Comparison of ENCODE assay signal across 8 cellular contexts in genomic region chr1:175192111-175192629, GRCh38. TPM values are rescaled to one million over a fixed set of nuclear protein-coding genes. Genes with fewer than 3 reads are reported as not detected.
A peak's percentile ranks its signal among the peaks of the same experiment; 100 is the strongest.
DNase-seq lines count a peak whose midpoint lies in the region; ATAC-seq, FAIRE-seq and TF ChIP-seq lines count a peak whose summit lies in the region.

No MANE protein-coding gene starts in this region.

- H3K27me3 ChIP-seq in H7 (ENCODE audit: control insufficient read depth, insufficient read depth, low read length) (peaks cover 28% of the 10 kb centered on the region), PC-9 (ENCODE audit: insufficient read depth, low read depth) (no peaks in the 10 kb centered on the region), iPS-15b (ENCODE audit: control insufficient read depth, insufficient read depth, low read length) (peaks cover 28% of the 10 kb centered on the region), gastrocnemius medialis (no peaks in the 10 kb centered on the region)

- peak overlapping the region; percentile 95 for H2AFZ ChIP-seq in PC-9

- peaks cover 20% of the 10 kb centered on the region for H3F3A ChIP-seq in PC-9 (ENCODE audit: insufficient read depth, low read depth)

- H3K27ac ChIP-seq in PC-9: peak overlapping the region; percentile 77
- H3K27ac ChIP-seq in gastrocnemius medialis: peak overlapping the region; percentile 86 to 95 (median 91)

- FAIRE-seq in GM12892 (lab: Jason Lieb, UNC): no peak

- POLR2A ChIA-PET in PC-9 (lab: Charles Lee; ENCODE audit: unreplicated experiment): interaction anchor here (0.6 kb wide), 2 partner anchors 29 to 30 kb away, joined by 4 to 7 read pairs; no protein-coding TSS in a partner anchor

- peak; percentile 38 for DNase-seq in AG20443 (ENCODE audit: low spot score)
- DNase-seq in H7: peak; percentile 69
- DNase-seq in PC-9: peak; percentile 55 to 56
- peak; percentile 46 for DNase-seq in astrocyte of the hippocampus (ENCODE audit: low read depth, low spot score)
- DNase-seq in gastrocnemius medialis: peak; percentile 41 to 61
- no peak for DNase-seq in GM12892 (ENCODE audit: insufficient read length)
- DNase-seq in NK-92 treated with Interleukin-12 subunit alpha and Interleukin-12 subunit beta, amount 100 ng/mL, for 24 hours (lab: John Stamatoyannopoulos, UW): no peak

- TF ChIP-seq POLR2A in gastrocnemius medialis (IDR thresholded peaks at IDR 0.05): no peak
- TF ChIP-seq POLR2A in GM12892 (IDR thresholded peaks at IDR 0.05; ENCODE audit: low read depth, low read length): no peak

- TSS peak; percentile 82 for BruUV-seq in PC-9 (replicated peaks; lab: Mats Ljungman, UMichigan)

- in situ Hi-C loops in gastrocnemius medialis (cut with MboI; ENCODE audit: low sequenced_read_pairs in 4 of 4): no loop called here

- H3K4me1 ChIP-seq in PC-9 (replicated peaks; ENCODE audit: insufficient read depth): peaks cover 29% of the 10 kb centered on the region
- peaks cover 4% of the 10 kb centered on the region for H3K4me1 ChIP-seq in iPS-15b (ENCODE audit: control insufficient read depth, insufficient read depth, low read length)
- H3K4me1 ChIP-seq in gastrocnemius medialis: peaks cover 10 to 49% of the 10 kb centered on the region in 2 donors

- peak overlapping the region; percentile 89 for H3K4me2 ChIP-seq in PC-9

- ATAC-seq in gastrocnemius medialis: peak; percentile 63 to 71

- intact Hi-C loops in PC-9 (cut with micrococcal nuclease; ENCODE audit: unreplicated experiment) (loop anchor here (2.0 to 10.0 kb wide), 3 partner anchors 33 to 1015 kb away; partner anchors contain the start of gene COP1), gastrocnemius medialis (cut with DNase I; ENCODE audit: low total_unique reads) (loop anchor here (2.0 to 5.0 kb wide), 2 partner anchors 37 to 170 kb away; partner anchors contain the start of gene MRPS14)

- no peaks in the 10 kb centered on the region for H4K20me1 ChIP-seq in PC-9 (ENCODE audit: insufficient read depth)

- peak overlapping the region; percentile 67 for H3K4me3 ChIP-seq in H7 (ENCODE audit: insufficient read depth, low read depth, low read length)
- H3K4me3 ChIP-seq in PC-9: peak overlapping the region; percentile 98
- peak overlapping the region; percentile 88 for H3K4me3 ChIP-seq in iPS-15b (ENCODE audit: low read depth, low read length)
- peak overlapping the region; percentile 76 to 90 (median 78) for H3K4me3 ChIP-seq in gastrocnemius medialis

- no peaks in the 10 kb centered on the region for H3K9me3 ChIP-seq in PC-9 (ENCODE audit: insufficient read depth, low read depth)
- H3K9me3 ChIP-seq in iPS-15b (ENCODE audit: control insufficient read depth, insufficient read depth, low read length): no peaks in the 10 kb centered on the region
- H3K9me3 ChIP-seq in gastrocnemius medialis: no peaks in the 10 kb centered on the region

- CTCF ChIA-PET in PC-9 (lab: Charles Lee): interaction anchor here (0.6 to 1.0 kb wide), 2 partner anchors 40 to 1331 kb away, joined by 3 to 9 read pairs; no protein-coding TSS in a partner anchor

- peaks cover 16% of the 10 kb centered on the region for H3K79me2 ChIP-seq in PC-9 (ENCODE audit: low read depth)

- no peaks in the 10 kb centered on the region for H3K9me2 ChIP-seq in PC-9 (ENCODE audit: insufficient read depth)

- H3K9ac ChIP-seq in iPS-15b (ENCODE audit: low read depth, low read length): peak overlapping the region; percentile 51

- H3K36me3 ChIP-seq in H7 (replicated peaks; ENCODE audit: control insufficient read depth, insufficient read depth, low read length) (no peaks in the 10 kb centered on the region), PC-9 (ENCODE audit: low read depth) (0 out of 2 replicates have a peak, but pooled peaks cover 3% of the 10 kb centered on the region), iPS-15b (ENCODE audit: control insufficient read depth, insufficient read depth, low read length) (no peaks in the 10 kb centered on the region), gastrocnemius medialis (no peaks in the 10 kb centered on the region)

- TF ChIP-seq CTCF in PC-9 (conservative IDR thresholded peaks at IDR 0.05) (no peak), gastrocnemius medialis (IDR thresholded peaks at IDR 0.05 in 4 of 5, conservative IDR thresholded peaks at IDR 0.05 in 1 of 5) (peak in 1 of 5 experiments; percentile 13)

RNA-seq across cellular contexts. Expression of gene KIAA0040, which starts 0.4 kb away (rescaled TPM):
- 10.2 and 10.6 TPM in 2 replicates for total RNA-seq in H7 (2014; rRNA removed; shearing (Covaris generic))
- total RNA-seq in PC-9 (2021): 8.8 and 9.5 TPM in 2 replicates
- 10 to 100 TPM; 17.5 to 33.1 (median 19.5) TPM for total RNA-seq in gastrocnemius medialis
- polyA plus RNA-seq in GM12892 (2012; ENCODE audit: missing spikeins): 11.6 TPM

Comparison
In these comparisons a context has a peak if more than half of its experiments do, and no peak if none do; other contexts are left out.
1. DNase-seq: peak in AG20443 (single experiment), H7 (single experiment), PC-9 (2 of 2), astrocyte of the hippocampus (single experiment) and gastrocnemius medialis (2 of 2); none in GM12892 (single experiment) and NK-92 treated with Interleukin-12 subunit alpha and Interleukin-12 subunit beta, amount 100 ng/mL, for 24 hours (single experiment).
2. Peak in every context shown above with its lines, with median percentiles within 50 percentile points of each other: H3K4me3 ChIP-seq.